In genomic region chr6:110699780-110700179, GRCh38 we compare ENCODE assay signal across 17 cellular contexts.
A peak's percentile ranks its signal among the peaks of the same experiment; 100 is the strongest.
DNase-seq lines count a peak whose midpoint lies in the region; ATAC-seq, FAIRE-seq and TF ChIP-seq lines count a peak whose summit lies in the region.
"Had no signal": no experiment of that assay in that cellular context is flagged by ENCODE, and none has a peak within 500 bp of the region (broad histone marks: within the 10 kb centered on the region; RNA-seq: fewer than 3 reads in every experiment).

No MANE protein-coding gene starts in this region.

- H3K18ac ChIP-seq in neuronal stem cell (ENCODE audit: low read length) = no peak overlapping the region

- no peak for DNase-seq in GM19239 (ENCODE audit: insufficient read length, low spot score)
- no peak for DNase-seq in HFFc6
- DNase-seq in neuronal stem cell (ENCODE audit: low spot score) = no peak
- no peak for DNase-seq in NCI-H2029 (lab: John Stamatoyannopoulos, UW)
- no peak for DNase-seq in SKM-1 treated with dmso at 0.1 percent for 144 hours (lab: John Stamatoyannopoulos, UW; ENCODE audit: unreplicated experiment)
- DNase-seq in AG08395 (ENCODE audit: low spot score) = no peak
- DNase-seq: CD8-positive, alpha-beta T cell; DND-41; GDM1; Kasumi-1; NCI-H1417 treated with DMSO at 0.1 percent for 48 hours; NCI-H524; NK-92 treated with Interleukin-12 subunit alpha and Interleukin-12 subunit beta, amount 100 ng/mL, for 24 hours; OCI-M1; T-helper 2 cell had no signal

- H2AK5ac ChIP-seq in neuronal stem cell (ENCODE audit: low read depth, low read length) = no peak overlapping the region

- H4K91ac ChIP-seq in neuronal stem cell (ENCODE audit: low read depth, low read length, poor library complexity) = no peak overlapping the region

- H2BK120ac ChIP-seq in neuronal stem cell (ENCODE audit: low read depth, low read length) = no peak overlapping the region

- H2BK12ac ChIP-seq in neuronal stem cell (ENCODE audit: low read length) = no peak overlapping the region

- peak; percentile 5; the same call in 2 of the 3 replicates for ATAC-seq in SK-N-SH treated with all-trans-retinoic acid at 6 μM for 48 hours
- ATAC-seq: CD8-positive, alpha-beta T cell had no signal

- peaks cover 0 to 10% of the 10 kb centered on the region in 2 donors for H3K9me3 ChIP-seq in neuronal stem cell (replicated peaks in 1 of 2; ENCODE audit: control insufficient read depth in 2 of 2, insufficient read depth in 1 of 2, low read depth in 1 of 2, low read length in 2 of 2)

- no peak overlapping the region for H3K27ac ChIP-seq in neuronal stem cell (replicated peaks; ENCODE audit: low read length)

- H3K79me1 ChIP-seq in neuronal stem cell (ENCODE audit: low read depth, low read length) = peaks cover 2% of the 10 kb centered on the region

- no peak overlapping the region for H2BK5ac ChIP-seq in neuronal stem cell (ENCODE audit: low read length)

- H3K4me3 ChIP-seq in neuronal stem cell (ENCODE audit: low read length in 2 of 2) = no peak overlapping the region

- H3K23ac ChIP-seq in neuronal stem cell (ENCODE audit: low read depth, low read length, poor library complexity) = no peak overlapping the region

- no peak for TF ChIP-seq CTCF in HFFc6 (IDR thresholded peaks at IDR 0.05)

- peak overlapping the region; percentile 6; the same call in 1 of the 2 replicates for H3K4me3 Mint-ChIP-seq in HFFc6
- H3K4me3 Mint-ChIP-seq: CD8-positive, alpha-beta T cell had no signal

- peaks cover 4% of the 10 kb centered on the region; the same call in 1 of the 2 replicates for H3K27me3 Mint-ChIP-seq in HFFc6 (ENCODE audit: insufficient read depth)

- no peak overlapping the region for H3K4ac ChIP-seq in neuronal stem cell (ENCODE audit: low read length)

- FAIRE-seq in GM19239 (lab: Jason Lieb, UNC) = peak; percentile 8
- FAIRE-seq: D721Med had no signal

- H3K36me3 Mint-ChIP-seq in HFFc6 (ENCODE audit: low read depth) = peaks cover 10% of the 10 kb centered on the region; the same call in 1 of the 2 replicates

- peak overlapping the region; percentile 50 for H4K8ac ChIP-seq in neuronal stem cell (ENCODE audit: low read depth, low read length)

- no peak overlapping the region for H3K14ac ChIP-seq in neuronal stem cell (ENCODE audit: low read length)

- no peak overlapping the region for H2AFZ ChIP-seq in neuronal stem cell (ENCODE audit: low read length)

- WGBS in neuronal stem cell (ENCODE audit: extremely low coverage in 2 of 2, insufficient read length in 2 of 2, insufficient replicate concordance in 1 of 2), 2 donors = no CpG with 5 or more reads among the region's 3 CpGs

- H3K4me2 ChIP-seq in neuronal stem cell (ENCODE audit: insufficient read depth, low read length, poor library complexity, severe bottlenecking) = no peak overlapping the region

- no peaks in the 10 kb centered on the region for H3K9me3 Mint-ChIP-seq in HFFc6
- H3K9me3 Mint-ChIP-seq: CD8-positive, alpha-beta T cell had no signal

- no peaks in the 10 kb centered on the region for H3K36me3 ChIP-seq in neuronal stem cell (replicated peaks in 1 of 2; ENCODE audit: control insufficient read depth in 2 of 2, insufficient read depth in 2 of 2, low read length in 2 of 2)

- H2BK15ac ChIP-seq in neuronal stem cell (ENCODE audit: low read length) = no peak overlapping the region

- H3K27me3 ChIP-seq in neuronal stem cell (ENCODE audit: control insufficient read depth in 3 of 3, insufficient read depth in 3 of 3, low read depth in 1 of 3, low read length in 3 of 3) = no peaks in the 10 kb centered on the region

- H3K27ac Mint-ChIP-seq in HFFc6 = no peak overlapping the region; the same call in 1 of the 2 replicates
- H3K27ac Mint-ChIP-seq: CD8-positive, alpha-beta T cell had no signal

- H3K4me1 Mint-ChIP-seq in HFFc6 (ENCODE audit: low read depth) = peaks cover 38% of the 10 kb centered on the region

- no peak overlapping the region for H3K9ac ChIP-seq in neuronal stem cell (ENCODE audit: low read depth, low read length, poor library complexity)

- no peaks in the 10 kb centered on the region for H3K4me1 ChIP-seq in neuronal stem cell (ENCODE audit: control insufficient read depth in 2 of 2, insufficient read depth in 1 of 2, low read depth in 1 of 2, low read length in 2 of 2)

TF ChIP-seq in SK-N-SH treated with all-trans-retinoic acid at 6 μM for 48 hours, 23 proteins besides CTCF, POLR2A, EP300 and RAD21:
- no peak for TF ChIP-seq ZFP3 (CRISPR knock-in tag; IDR thresholded peaks at IDR 0.05)
